22 cellular contexts compared by ENCODE assay signal in the genomic region with DNA sequence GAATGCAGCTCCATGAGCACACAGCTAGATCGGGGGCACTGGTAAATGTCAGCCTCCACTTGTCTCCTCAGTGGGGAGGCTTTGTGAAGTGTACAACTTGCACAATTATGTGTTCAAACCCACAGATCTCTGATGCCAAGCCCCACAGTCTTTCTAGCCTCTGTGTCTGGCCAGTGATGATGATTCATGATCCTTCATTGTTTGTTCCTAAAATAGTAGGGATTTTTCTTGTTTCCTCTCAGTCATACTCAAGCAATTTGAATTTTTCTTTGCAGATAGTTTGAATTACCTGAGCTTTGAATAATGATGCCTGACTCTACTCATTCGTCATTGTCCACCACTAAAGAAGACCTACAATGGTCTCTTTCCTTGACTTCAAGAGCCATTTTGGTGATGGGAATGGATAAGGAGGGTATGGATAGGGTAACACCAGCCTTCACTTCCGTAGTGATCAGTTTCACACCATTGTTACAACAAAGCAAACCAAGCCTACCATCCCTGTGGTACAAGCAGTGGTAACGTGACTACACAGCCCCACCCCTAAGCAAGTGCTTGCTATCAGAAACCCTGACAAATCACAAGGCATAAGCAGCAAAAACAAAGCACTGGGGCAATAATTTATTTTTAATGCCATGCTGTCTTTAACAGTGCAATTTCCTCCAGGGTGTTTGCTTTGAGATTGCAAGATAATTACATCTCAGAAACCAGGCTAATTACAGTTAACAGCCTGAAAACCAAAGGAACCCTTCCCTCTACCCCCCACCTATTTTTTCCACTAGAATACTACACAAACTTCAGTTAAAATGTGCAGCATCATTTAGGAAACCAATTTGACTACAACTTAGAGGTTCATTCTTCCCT.
A peak's percentile ranks its signal among the peaks of the same experiment; 100 is the strongest.
DNase-seq lines count a peak whose midpoint lies in the region; ATAC-seq and TF ChIP-seq lines count a peak whose summit lies in the region.
"Had no signal": no experiment of that assay in that cellular context is flagged by ENCODE, and none has a peak within 500 bp of the region (broad histone marks: within the 10 kb centered on the region; RNA-seq: fewer than 3 reads in every experiment).

No MANE protein-coding gene starts in this region.

- no peak for TF ChIP-seq CTCF in foreskin keratinocyte (conservative IDR thresholded peaks at IDR 0.05)

- H3K4me1 ChIP-seq in foreskin keratinocyte = no peaks in the 10 kb centered on the region
- H3K4me1 ChIP-seq: colonic mucosa, neural progenitor cell, psoas muscle had no signal

- H3K27ac ChIP-seq in foreskin keratinocyte = no peak overlapping the region
- H3K27ac ChIP-seq: colonic mucosa, neural progenitor cell, psoas muscle had no signal

- ATAC-seq in foreskin keratinocyte = peak; percentile 57
- no peak for ATAC-seq in natural killer cell treated with Interleukin-12 subunit alpha and Interleukin-12 subunit beta and Interleukin-15 and Interleukin-18, amount 100 ng/mL, for 72 hours
- ATAC-seq in HG03520 (IDR thresholded peaks at IDR 0.05; ENCODE audit: unreplicated experiment) = no peak
- ATAC-seq in left ventricle myocardium superior = no peak
- ATAC-seq: activated CD4-positive, alpha-beta T cell treated with anti-CD3 and anti-CD28 coated beads for 36 hours; activated CD8-positive, alpha-beta memory T cell treated with anti-CD3 and anti-CD28 coated beads, Interleukin-2, amount 10 ng/mL, durations not matched to agents 7 days and 5 days; left cardiac atrium; Panc1; psoas muscle had no signal

- H3K27me3 ChIP-seq in foreskin keratinocyte = peaks cover 5% of the 10 kb centered on the region
- H3K27me3 ChIP-seq: colonic mucosa, neural progenitor cell had no signal

- peaks cover 14% of the 10 kb centered on the region for H3K9me3 Mint-ChIP-seq in natural killer cell treated with Interleukin-12 subunit alpha and Interleukin-12 subunit beta and Interleukin-15 and Interleukin-18, amount 100 ng/mL, for 72 hours
- H3K9me3 Mint-ChIP-seq: neural progenitor cell had no signal

- peaks cover 0 to 3% of the 10 kb centered on the region in 2 donors for H3K27me3 Mint-ChIP-seq in natural killer cell treated with Interleukin-12 subunit alpha and Interleukin-12 subunit beta and Interleukin-15 and Interleukin-18, amount 100 ng/mL, for 72 hours
- H3K27me3 Mint-ChIP-seq: activated CD8-positive, alpha-beta memory T cell treated with anti-CD3 and anti-CD28 coated beads, Interleukin-2, amount 10 ng/mL, durations not matched to agents 7 days and 5 days; B cell had no signal

- H3K27ac Mint-ChIP-seq in natural killer cell treated with Interleukin-12 subunit alpha and Interleukin-12 subunit beta and Interleukin-15 and Interleukin-18, amount 100 ng/mL, for 72 hours = no peak overlapping the region
- H3K27ac Mint-ChIP-seq: activated CD4-positive, alpha-beta T cell treated with anti-CD3 and anti-CD28 coated beads for 36 hours; activated CD8-positive, alpha-beta memory T cell treated with anti-CD3 and anti-CD28 coated beads, Interleukin-2, amount 10 ng/mL, durations not matched to agents 7 days and 5 days; B cell; neural progenitor cell had no signal

- intact Hi-C loops in left ventricle myocardium superior (cut with micrococcal nuclease) = no loop called here

- no peaks in the 10 kb centered on the region for H3K4me1 Mint-ChIP-seq in natural killer cell treated with Interleukin-12 subunit alpha and Interleukin-12 subunit beta and Interleukin-15 and Interleukin-18, amount 100 ng/mL, for 72 hours (ENCODE audit: low read depth in 2 of 2)
- H3K4me1 Mint-ChIP-seq: activated CD4-positive, alpha-beta T cell treated with anti-CD3 and anti-CD28 coated beads for 36 hours; activated CD8-positive, alpha-beta memory T cell treated with anti-CD3 and anti-CD28 coated beads, Interleukin-2, amount 10 ng/mL, durations not matched to agents 7 days and 5 days; B cell; neural progenitor cell had no signal

- no peak overlapping the region for H3K4me3 Mint-ChIP-seq in natural killer cell treated with Interleukin-12 subunit alpha and Interleukin-12 subunit beta and Interleukin-15 and Interleukin-18, amount 100 ng/mL, for 72 hours
- H3K4me3 Mint-ChIP-seq: activated CD4-positive, alpha-beta T cell treated with anti-CD3 and anti-CD28 coated beads for 36 hours; activated CD8-positive, alpha-beta memory T cell treated with anti-CD3 and anti-CD28 coated beads, Interleukin-2, amount 10 ng/mL, durations not matched to agents 7 days and 5 days; B cell; neural progenitor cell had no signal

- peak; percentile 32 for DNase-seq in GM03348 (ENCODE audit: low spot score)
- DNase-seq in NCI-H1417 (lab: John Stamatoyannopoulos, UW) = peak in 2 of 3 experiments; percentile 91 to 99
- peak; percentile 70 for DNase-seq in NOMO-1 treated with dmso at 0.1 percent for 144 hours (lab: John Stamatoyannopoulos, UW; ENCODE audit: unreplicated experiment)
- peak; percentile 7 to 26 for DNase-seq in foreskin keratinocyte
- DNase-seq in natural killer cell treated with Interleukin-12 subunit alpha and Interleukin-12 subunit beta and Interleukin-15 and Interleukin-18, amount 100 ng/mL, for 72 hours (ENCODE audit: low spot score) = no peak
- DNase-seq in DMS53 (lab: John Stamatoyannopoulos, UW) = no peak
- DNase-seq in left ventricle myocardium superior = no peak
- DNase-seq: activated CD4-positive, alpha-beta T cell treated with anti-CD3 and anti-CD28 coated beads for 36 hours; activated CD8-positive, alpha-beta memory T cell treated with anti-CD3 and anti-CD28 coated beads, Interleukin-2, amount 10 ng/mL, durations not matched to agents 7 days and 5 days; Calu3; colonic mucosa; foreskin melanocyte; left cardiac atrium; midbrain; NCI-H1930; NCI-H524; psoas muscle; stimulated activated CD8-positive, alpha-beta memory T cell treated with anti-CD3 and anti-CD28 coated beads, Interleukin-4, amount 100 ng/mL, for 48 hours had no signal

- H3K36me3 Mint-ChIP-seq in natural killer cell treated with Interleukin-12 subunit alpha and Interleukin-12 subunit beta and Interleukin-15 and Interleukin-18, amount 100 ng/mL, for 72 hours = no peaks in the 10 kb centered on the region
- H3K36me3 Mint-ChIP-seq: activated CD8-positive, alpha-beta memory T cell treated with anti-CD3 and anti-CD28 coated beads, Interleukin-2, amount 10 ng/mL, durations not matched to agents 7 days and 5 days; neural progenitor cell had no signal

Comparison
In these comparisons a context has a peak if more than half of its experiments do, and no peak if none do; other contexts are left out.
1. DNase-seq: peak in GM03348 (single experiment), NCI-H1417 (2 of 3), NOMO-1 treated with dmso at 0.1 percent for 144 hours (single experiment) and foreskin keratinocyte (2 of 2); none in natural killer cell treated with Interleukin-12 subunit alpha and Interleukin-12 subunit beta and Interleukin-15 and Interleukin-18, amount 100 ng/mL, for 72 hours (single experiment), DMS53 (single experiment) and left ventricle myocardium superior (single experiment).